In the genomic region with DNA sequence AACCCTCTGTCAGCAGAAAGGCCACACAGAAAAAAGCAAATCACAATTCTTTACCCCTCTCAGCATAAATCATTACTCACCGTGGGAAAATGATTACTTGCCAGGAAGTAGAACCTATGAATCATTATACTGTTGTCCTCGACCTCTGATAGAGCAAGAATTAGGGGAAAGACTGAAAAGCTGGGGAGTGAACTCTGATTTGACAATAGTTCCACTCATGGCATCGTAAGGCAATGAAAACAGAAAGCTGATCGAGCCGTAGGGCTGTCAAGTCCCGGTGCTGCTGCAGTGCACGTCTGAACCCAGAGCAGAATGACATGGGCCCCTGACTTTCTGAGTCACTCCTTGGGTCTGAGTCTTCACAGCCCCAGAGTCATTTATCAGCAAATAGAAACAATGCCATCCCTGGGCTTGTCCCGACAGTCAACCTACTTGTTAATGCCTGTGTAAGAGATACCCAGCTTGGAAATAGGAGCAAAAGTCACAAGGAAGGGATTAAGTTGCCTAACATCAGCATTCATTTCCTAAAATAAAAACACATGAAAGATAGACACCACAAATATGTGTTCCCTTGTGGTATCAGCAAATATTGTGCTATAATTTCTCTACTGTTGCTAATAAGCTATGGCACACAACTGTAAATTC, we compare ENCODE assay signal across 8 cellular contexts.
DNase-seq lines count a peak whose midpoint lies in the region; ATAC-seq, FAIRE-seq and TF ChIP-seq lines count a peak whose summit lies in the region.

No MANE protein-coding gene starts in this region.

- H2AK5ac ChIP-seq in H1 (ENCODE audit: low read depth, low read length): no peak overlapping the region

- no peak overlapping the region for H3K14ac ChIP-seq in H1 (ENCODE audit: insufficient read length)

- ATAC-seq in GM18907 (IDR thresholded peaks at IDR 0.05; ENCODE audit: unreplicated experiment): peak; percentile 46
- ATAC-seq in HG03066 (IDR thresholded peaks at IDR 0.05; ENCODE audit: low read depth, unreplicated experiment): peak; percentile 19

- peak overlapping the region; percentile 94 for H3K27ac ChIP-seq in ACC112 (ENCODE audit: low read depth, low read length)
- H3K27ac ChIP-seq in SK-N-MC: peak overlapping the region; percentile 58; the same call in 1 of the 2 replicates
- no peak overlapping the region for H3K27ac ChIP-seq in H1 (ENCODE audit: low read depth, low read length)

- H4K8ac ChIP-seq in H1 (ENCODE audit: extremely low read depth, insufficient read depth, low read length): peak overlapping the region; percentile 77; the same call in 1 of the 2 replicates

- H3K56ac ChIP-seq in H1 (replicated peaks; ENCODE audit: insufficient read length, low read depth, low read length): no peak overlapping the region

- no peaks in the 10 kb centered on the region for H3K9me3 ChIP-seq in SK-N-MC (ENCODE audit: low read depth, low read length)
- no peaks in the 10 kb centered on the region for H3K9me3 ChIP-seq in H1 (ENCODE audit: insufficient read depth in 2 of 2, low read depth in 1 of 2, low read length in 1 of 2)

- no peak for TF ChIP-seq RAD21 in H1 (IDR thresholded peaks at IDR 0.05 in 1 of 2, conservative IDR thresholded peaks at IDR 0.05 in 1 of 2; ENCODE audit: low read depth in 2 of 2, low read length in 2 of 2)

- H4K5ac ChIP-seq in H1 (ENCODE audit: insufficient read length, low read depth, low read length): no peak overlapping the region

- H3K27ac Mint-ChIP-seq in nephron: peak overlapping the region; percentile 78 to 90 (median 90)

- H3K36me3 ChIP-seq in ACC112 (ENCODE audit: insufficient read depth, low read length): no peaks in the 10 kb centered on the region
- no peaks in the 10 kb centered on the region for H3K36me3 ChIP-seq in SK-N-MC (ENCODE audit: insufficient read depth, low read length)
- H3K36me3 ChIP-seq in H1 (ENCODE audit: control insufficient read depth in 2 of 4, insufficient read depth in 4 of 4, low read length in 3 of 4): no peaks in the 10 kb centered on the region

- no peak overlapping the region for H2BK20ac ChIP-seq in H1 (ENCODE audit: low read length)

- peaks cover 57% of the 10 kb centered on the region for H3K4me1 ChIP-seq in ACC112 (ENCODE audit: control insufficient read depth, insufficient read depth, low read length, unreplicated experiment)
- H3K4me1 ChIP-seq in H1 (replicated peaks in 1 of 4; ENCODE audit: control insufficient read depth in 3 of 4, insufficient read depth in 4 of 4, low read length in 3 of 4): peaks cover 0 to 3% (median 0%) of the 10 kb centered on the region in 4 experiments; a peak in 2 of 7 replicates

- no peaks in the 10 kb centered on the region for H3K23me2 ChIP-seq in H1 (ENCODE audit: low read depth, low read length)

- H3K4me3 ChIP-seq in ACC112 (ENCODE audit: low read depth, low read length): peak overlapping the region; percentile 64
- H3K4me3 ChIP-seq in SK-N-MC: peak overlapping the region; percentile 58
- H3K4me3 ChIP-seq in H1 (ENCODE audit: extremely low read depth in 1 of 4, insufficient read depth in 2 of 4, low read depth in 3 of 4, low read length in 4 of 4): no peak overlapping the region

- no peak overlapping the region for H3K18ac ChIP-seq in H1 (ENCODE audit: extremely low read depth, low read length)

- POLR2A ChIA-PET in H1 (lab: Charles Lee; ENCODE audit: partially characterized antibody): no interaction called here

- H2AFZ ChIP-seq in ACC112 (ENCODE audit: low read length, unreplicated experiment) (no peak overlapping the region), H1 (ENCODE audit: low read length) (0 out of 2 replicates have a peak overlapping the region, but pooled peaks have one; percentile 22)

- H3K4me3 Mint-ChIP-seq in nephron: peak overlapping the region; percentile 63 to 79 (median 67)

- H4K20me1 ChIP-seq in H1 (replicated peaks in 1 of 2; ENCODE audit: control insufficient read depth in 1 of 2, insufficient read depth in 2 of 2, low read length in 2 of 2): no peaks in the 10 kb centered on the region

- H2BK120ac ChIP-seq in H1 (replicated peaks; ENCODE audit: low read depth, low read length): no peak overlapping the region

- no peak overlapping the region for H4K91ac ChIP-seq in H1 (replicated peaks; ENCODE audit: insufficient read length, low read length)

- H2BK15ac ChIP-seq in H1 (ENCODE audit: low read length): no peak overlapping the region

- no peak for TF ChIP-seq CTCF in H1 (IDR thresholded peaks at IDR 0.05; ENCODE audit: control extremely low read depth in 1 of 3, insufficient read depth in 1 of 3, low read depth in 1 of 3, low read length in 3 of 3)
- no peak for TF ChIP-seq CTCF in nephron (IDR thresholded peaks at IDR 0.05; ENCODE audit: unreplicated experiment in 3 of 3)

- FAIRE-seq in H1 (lab: Jason Lieb, UNC): no peak

- H3K9ac ChIP-seq in SK-N-MC (ENCODE audit: insufficient read length): peak overlapping the region; percentile 12
- no peak overlapping the region for H3K9ac ChIP-seq in H1 (replicated peaks in 1 of 4; ENCODE audit: extremely low read depth in 1 of 4, low read depth in 3 of 4, low read length in 3 of 4)

- H2BK12ac ChIP-seq in H1 (ENCODE audit: low read depth, low read length): no peak overlapping the region

- H3K27me3 Mint-ChIP-seq in nephron (ENCODE audit: low read depth): no peaks in the 10 kb centered on the region

- no peak for TF ChIP-seq EP300 in H1 (IDR thresholded peaks at IDR 0.05; ENCODE audit: borderline replicate concordance in 1 of 2, low read depth in 2 of 2, low read length in 2 of 2)

- no peak overlapping the region for H3K4me2 ChIP-seq in H1 (ENCODE audit: insufficient read depth in 1 of 2, low read depth in 2 of 2, low read length in 2 of 2)

- WGBS in H1 (ENCODE audit: extremely low coverage in 1 of 2, insufficient coverage in 1 of 2, insufficient read length in 1 of 2, insufficient replicate concordance in 2 of 2, low coverage in 1 of 2, low lambda C conversion rate in 2 of 2, missing lambda C conversion rate in 1 of 2), 2 experiments: 89% methylated on average over 8 of the region's 8 CpGs; no CpG with 5 or more reads in 1 of the 2 experiments

- no peaks in the 10 kb centered on the region for H3K36me3 Mint-ChIP-seq in nephron (ENCODE audit: low read depth)

- H3K9me3 Mint-ChIP-seq in nephron: no peaks in the 10 kb centered on the region

- no peak overlapping the region for H3K4ac ChIP-seq in H1 (replicated peaks; ENCODE audit: insufficient read length, low read depth, low read length)

- H3K79me1 ChIP-seq in H1 (ENCODE audit: low read depth, low read length): no peaks in the 10 kb centered on the region

- H3K27me3 ChIP-seq in ACC112 (ENCODE audit: insufficient read depth, low read length) (no peaks in the 10 kb centered on the region), H1 (replicated peaks in 1 of 4; ENCODE audit: control insufficient read depth in 3 of 4, extremely low read depth in 1 of 4, insufficient read depth in 3 of 4, low read length in 3 of 4) (no peaks in the 10 kb centered on the region; a peak in 1 of 7 replicates)

- H3K4me1 Mint-ChIP-seq in nephron: peaks cover 48% of the 10 kb centered on the region

- CTCF ChIA-PET in H1 (lab: Charles Lee; ENCODE audit: partially characterized antibody): interaction anchor here (1.1 to 1.6 kb wide), 7 partner anchors 8 to 171 kb away, joined by 3 to 4 read pairs (median 3); no protein-coding TSS in a partner anchor

- no peak overlapping the region for H2BK5ac ChIP-seq in H1 (ENCODE audit: low read depth, low read length)

- no peak overlapping the region for H3K23ac ChIP-seq in H1 (ENCODE audit: insufficient read length)

- DNase-seq in SK-N-MC (ENCODE audit: low read depth, low spot score) (no peak), H1 (ENCODE audit: low read depth in 1 of 2, low spot score in 2 of 2) (no peak), ureter (ENCODE audit: low spot score) (peak; percentile 83), superior temporal gyrus (ENCODE audit: extremely low spot score) (no peak)

- TF ChIP-seq POLR2A in H1 (IDR thresholded peaks at IDR 0.05; ENCODE audit: control extremely low read depth in 1 of 2, low read depth in 2 of 2, low read length in 2 of 2): no peak

- H3K79me2 ChIP-seq in ACC112 (ENCODE audit: control insufficient read depth, insufficient read depth, low read length, unreplicated experiment): no peaks in the 10 kb centered on the region
- no peaks in the 10 kb centered on the region for H3K79me2 ChIP-seq in H1 (ENCODE audit: control insufficient read depth in 1 of 2, insufficient read depth in 2 of 2, low read length in 2 of 2)

TF ChIP-seq in H1, 55 proteins besides CTCF, POLR2A, EP300 and RAD21:
- TF ChIP-seq SIRT6 (IDR thresholded peaks at IDR 0.05; ENCODE audit: low read length) (no peak), RNF2 (IDR thresholded peaks at IDR 0.05; ENCODE audit: borderline replicate concordance, low read depth, low read length, missing control alignments, poor library complexity, severe bottlenecking) (no peak), KDM5A (IDR thresholded peaks at IDR 0.05; ENCODE audit: low read length) (no peak), ZNF274 (IDR thresholded peaks at IDR 0.05; ENCODE audit: borderline replicate concordance, extremely low read depth, low read length) (no peak), BCL11A (IDR thresholded peaks at IDR 0.05; ENCODE audit: low read depth in 2 of 2, low read length in 2 of 2) (no peak), BRCA1 (IDR thresholded peaks at IDR 0.05; ENCODE audit: low read depth, low read length) (no peak), CREB1 (IDR thresholded peaks at IDR 0.05) (no peak), ASH2L (IDR thresholded peaks at IDR 0.05; ENCODE audit: low read length) (no peak), CBX5 (IDR thresholded peaks at IDR 0.05; ENCODE audit: low read depth, low read length) (no peak), RFX5 (IDR thresholded peaks at IDR 0.05; ENCODE audit: borderline replicate concordance, low read depth, low read length) (no peak)

Comparison
In these comparisons a context has a peak if more than half of its experiments do, and no peak if none do; other contexts are left out.
1. H3K4me3 ChIP-seq: peak in ACC112 (single experiment) and SK-N-MC (single experiment); none in H1 (0 of 4).